ENCODE assay signal across 8 cellular contexts in the genomic region with DNA sequence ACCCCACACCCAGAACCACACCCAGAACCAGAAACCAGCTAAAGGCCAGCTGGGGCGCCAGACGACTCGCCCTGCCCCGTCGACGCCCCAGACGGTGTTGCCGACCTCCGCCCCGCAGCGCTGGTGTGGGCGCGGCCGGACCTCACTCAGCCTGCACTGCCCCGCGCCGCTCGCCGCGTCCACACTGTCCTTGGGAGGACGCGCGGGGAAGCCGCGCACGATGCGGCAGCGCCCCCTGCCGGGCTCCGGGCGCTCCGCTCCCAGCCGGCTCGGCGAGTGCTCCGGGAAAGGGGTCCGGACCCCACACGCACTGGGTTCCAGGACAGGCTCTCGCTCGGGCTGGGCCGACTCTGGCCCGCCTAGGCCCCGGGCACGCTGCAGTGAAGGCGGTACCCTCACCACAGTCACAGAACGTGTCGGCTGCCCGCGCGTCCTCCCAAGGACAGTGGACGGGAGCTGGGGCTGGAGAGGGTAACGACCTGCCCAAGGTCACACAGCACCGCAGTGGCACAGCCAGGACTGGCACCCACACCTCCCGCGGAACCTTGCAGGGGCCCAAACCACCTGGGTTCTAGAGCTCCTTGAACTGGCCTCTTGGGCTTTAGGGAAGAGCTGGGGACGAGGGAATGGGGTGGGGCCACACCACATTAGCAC.
A peak's percentile ranks its signal among the peaks of the same experiment; 100 is the strongest.
DNase-seq lines count a peak whose midpoint lies in the region; ATAC-seq, FAIRE-seq and TF ChIP-seq lines count a peak whose summit lies in the region.

No MANE protein-coding gene starts in this region.

- no peak overlapping the region for H3K27ac ChIP-seq in ACC112 (ENCODE audit: low read depth, low read length)
- no peak overlapping the region for H3K27ac ChIP-seq in muscle layer of duodenum (ENCODE audit: low read length)
- no peak overlapping the region for H3K27ac ChIP-seq in suprapubic skin

- DNase-seq in GM18507 (ENCODE audit: extremely low spot score, insufficient read length, low read depth) (peak; percentile 44), NCI-H2196 (lab: John Stamatoyannopoulos, UW; ENCODE audit: unreplicated experiment) (peak; percentile 82), fibroblast of gingiva (ENCODE audit: low read depth) (peak; percentile 19), suprapubic skin (ENCODE audit: low spot score in 2 of 2) (no peak)
- DNase-seq in activated T-cell treated with anti-CD3 and anti-CD28 coated beads, Interleukin-2, amount 50 U/mL, for 1 hour = peak; percentile 54

- ATAC-seq in HG02970 (IDR thresholded peaks at IDR 0.05; ENCODE audit: low FRiP score, unreplicated experiment) = peak; percentile 45

- H3K4me1 ChIP-seq in ACC112 (ENCODE audit: control insufficient read depth, insufficient read depth, low read length, unreplicated experiment) (no peaks in the 10 kb centered on the region), muscle layer of duodenum (ENCODE audit: control insufficient read depth in 1 of 2, insufficient read depth in 2 of 2, low read length in 2 of 2) (peaks cover 0 to 12% of the 10 kb centered on the region in 2 donors), suprapubic skin (peaks cover 12% of the 10 kb centered on the region)

- TF ChIP-seq EP300 in suprapubic skin (IDR thresholded peaks at IDR 0.05) = no peak

- no peaks in the 10 kb centered on the region for H3K36me3 ChIP-seq in ACC112 (ENCODE audit: insufficient read depth, low read length)
- H3K36me3 ChIP-seq in muscle layer of duodenum (ENCODE audit: control insufficient read depth in 1 of 2, insufficient read depth in 2 of 2, low read length in 2 of 2) = no peaks in the 10 kb centered on the region
- no peaks in the 10 kb centered on the region for H3K36me3 ChIP-seq in suprapubic skin

- H3K79me2 ChIP-seq in ACC112 (ENCODE audit: control insufficient read depth, insufficient read depth, low read length, unreplicated experiment) = no peaks in the 10 kb centered on the region

- TF ChIP-seq CTCF in suprapubic skin (IDR thresholded peaks at IDR 0.05) = peak; percentile 61 to 93

- 0% methylated on average over 4 of the region's 56 CpGs for WGBS in suprapubic skin

- H3K9me3 ChIP-seq in muscle layer of duodenum (ENCODE audit: control insufficient read depth in 1 of 2, low read length in 2 of 2) (no peaks in the 10 kb centered on the region), suprapubic skin (no peaks in the 10 kb centered on the region)

- peaks cover 72% of the 10 kb centered on the region for H3K27me3 ChIP-seq in ACC112 (ENCODE audit: insufficient read depth, low read length)
- H3K27me3 ChIP-seq in muscle layer of duodenum (ENCODE audit: low read depth, low read length) = peaks cover 5% of the 10 kb centered on the region
- peaks cover 36% of the 10 kb centered on the region for H3K27me3 ChIP-seq in suprapubic skin

- H3K4me3 ChIP-seq in ACC112 (ENCODE audit: low read depth, low read length) = peak overlapping the region; percentile 68
- H3K4me3 ChIP-seq in muscle layer of duodenum (ENCODE audit: low read depth in 1 of 2, low read length in 2 of 2) = peak overlapping the region; percentile 43 to 63
- peak overlapping the region; percentile 57 for H3K4me3 ChIP-seq in suprapubic skin

- no peak for FAIRE-seq in GM18507 (lab: Jason Lieb, UNC)

- TF ChIP-seq POLR2A in suprapubic skin (IDR thresholded peaks at IDR 0.05) = no peak

- H2AFZ ChIP-seq in ACC112 (ENCODE audit: low read length, unreplicated experiment) = peak overlapping the region; percentile 61

Comparison
In these comparisons a context has a peak if more than half of its experiments do, and no peak if none do; other contexts are left out.
1. DNase-seq: peak in GM18507 (single experiment), NCI-H2196 (single experiment), activated T-cell treated with anti-CD3 and anti-CD28 coated beads, Interleukin-2, amount 50 U/mL, for 1 hour (single experiment) and fibroblast of gingiva (single experiment); none in suprapubic skin (0 of 2).
2. Peak in every context shown above with its lines, with median percentiles within 50 percentile points of each other: H3K4me3 ChIP-seq.